1 cellular context compared by ENCODE assay signal in the genomic region with DNA sequence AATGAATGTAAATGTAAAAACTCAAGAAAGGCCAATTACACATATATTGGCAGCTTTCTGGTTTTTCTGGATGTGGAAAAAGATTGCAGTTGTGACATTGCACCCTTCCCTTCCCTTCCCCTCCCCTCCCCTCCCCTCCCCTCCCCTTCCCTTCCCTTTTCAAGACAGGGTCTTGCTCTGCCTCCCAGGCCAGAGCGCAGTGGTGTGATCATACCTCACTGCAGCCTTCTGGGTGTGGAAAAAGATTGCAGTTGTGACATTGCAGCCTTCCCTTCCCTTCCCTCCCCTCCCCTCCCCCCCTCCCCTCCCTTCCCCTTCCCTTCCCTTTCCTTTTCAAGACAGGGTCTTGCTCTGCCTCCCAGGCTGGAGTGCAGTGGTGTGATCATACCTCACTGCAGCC.
TF ChIP-seq lines count a peak whose summit lies in the region.

No MANE protein-coding gene starts in this region.

TF ChIP-seq in GM12878, 131 proteins besides CTCF, POLR2A, EP300 and RAD21:
- TF ChIP-seq ZNF217 (IDR thresholded peaks at IDR 0.05) (no peak), POLR2AphosphoS2 (IDR thresholded peaks at IDR 0.05; ENCODE audit: low read depth, low read length) (no peak), FOXM1 (IDR thresholded peaks at IDR 0.05; ENCODE audit: low read depth, low read length) (no peak), KAT2A (conservative IDR thresholded peaks at IDR 0.05; ENCODE audit: control insufficient read depth, low read depth, low read length) (no peak), NBN (IDR thresholded peaks at IDR 0.05) (no peak), POU2F2 (IDR thresholded peaks at IDR 0.05; ENCODE audit: borderline replicate concordance, low read depth, low read length) (no peak), TARDBP (IDR thresholded peaks at IDR 0.05; ENCODE audit: borderline replicate concordance) (no peak), BMI1 (IDR thresholded peaks at IDR 0.05; ENCODE audit: borderline replicate concordance) (no peak), CHD1 (IDR thresholded peaks at IDR 0.05; ENCODE audit: low read depth, low read length) (no peak)
- TF ChIP-seq, protein P1, sequence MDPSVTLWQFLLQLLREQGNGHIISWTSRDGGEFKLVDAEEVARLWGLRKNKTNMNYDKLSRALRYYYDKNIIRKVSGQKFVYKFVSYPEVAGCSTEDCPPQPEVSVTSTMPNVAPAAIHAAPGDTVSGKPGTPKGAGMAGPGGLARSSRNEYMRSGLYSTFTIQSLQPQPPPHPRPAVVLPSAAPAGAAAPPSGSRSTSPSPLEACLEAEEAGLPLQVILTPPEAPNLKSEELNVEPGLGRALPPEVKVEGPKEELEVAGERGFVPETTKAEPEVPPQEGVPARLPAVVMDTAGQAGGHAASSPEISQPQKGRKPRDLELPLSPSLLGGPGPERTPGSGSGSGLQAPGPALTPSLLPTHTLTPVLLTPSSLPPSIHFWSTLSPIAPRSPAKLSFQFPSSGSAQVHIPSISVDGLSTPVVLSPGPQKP (IDR thresholded peaks at IDR 0.05; ENCODE audit: low read depth, low read length), result no peak
TF ChIP-seq in GM12878: peak in this region for 0.
